1 cellular context compared by ENCODE assay signal in genomic region chr6:159306134-159306537, GRCh38.
TF ChIP-seq lines count a peak whose summit lies in the region.

No MANE protein-coding gene starts in this region.

TF ChIP-seq in liver, 16 proteins besides CTCF, POLR2A, EP300 and RAD21 (continued from another document):
- TF ChIP-seq, protein P1, sequence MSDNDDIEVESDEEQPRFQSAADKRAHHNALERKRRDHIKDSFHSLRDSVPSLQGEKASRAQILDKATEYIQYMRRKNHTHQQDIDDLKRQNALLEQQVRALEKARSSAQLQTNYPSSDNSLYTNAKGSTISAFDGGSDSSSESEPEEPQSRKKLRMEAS (IDR thresholded peaks at IDR 0.05) = peak; percentile 68
- peak; percentile 9 for TF ChIP-seq HNF4G (IDR thresholded peaks at IDR 0.05)
